19 cellular contexts compared by ENCODE assay signal in the genomic region with DNA sequence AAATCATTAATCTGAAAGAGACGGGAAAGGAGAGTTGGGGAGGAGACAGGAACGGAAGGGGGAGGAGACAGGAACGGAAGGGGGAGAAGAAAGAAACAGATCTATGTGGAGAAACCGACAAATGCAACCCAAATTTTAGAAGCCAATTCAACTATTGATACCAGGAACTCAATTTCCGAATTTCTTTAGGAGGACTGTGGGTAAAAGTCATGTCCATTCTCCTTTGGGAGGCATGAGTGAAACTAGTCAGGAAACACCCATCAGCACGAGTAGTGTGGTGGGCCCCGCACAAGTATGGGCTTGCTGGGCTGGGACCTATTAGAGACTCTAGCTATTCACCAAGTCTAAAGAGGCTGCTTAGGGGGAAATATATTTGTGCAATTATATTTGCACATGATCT. TPM values are rescaled to one million over a fixed set of nuclear protein-coding genes. Genes with fewer than 3 reads are reported as not detected.
A peak's percentile ranks its signal among the peaks of the same experiment; 100 is the strongest.
DNase-seq lines count a peak whose midpoint lies in the region; ATAC-seq, FAIRE-seq and TF ChIP-seq lines count a peak whose summit lies in the region.
"Had no signal": no experiment of that assay in that cellular context is flagged by ENCODE, and none has a peak within 500 bp of the region (broad histone marks: within the 10 kb centered on the region; RNA-seq: fewer than 3 reads in every experiment).

No MANE protein-coding gene starts in this region.

- no peak for DNase-seq in A549 (ENCODE audit: low read depth in 1 of 2, low spot score in 1 of 2)
- DNase-seq in RPMI7951 (ENCODE audit: low read depth), result peak; percentile 10
- no peak for DNase-seq in testis
- DNase-seq in activated CD4-positive, alpha-beta T cell treated with anti-CD3 and anti-CD28 coated beads, Interleukin-2, amount 50 U/mL, for 48 hours, result no peak
- no peak for DNase-seq in endothelial cell (ENCODE audit: low spot score)
- DNase-seq: BE2C; CD4-positive, alpha-beta memory T cell; DMS79; EL; H7; KG1 had no signal

- WGBS in A549 (ENCODE audit: missing lambda C conversion rate), result 33% methylated on average over 7 of the region's 7 CpGs
- 47 to 58% methylated on average over 7 of the region's 7 CpGs for WGBS in testis, 2 donors

- H3K27me3 Mint-ChIP-seq in endothelial cell (ENCODE audit: unreplicated experiment), result peaks cover 2% of the 10 kb centered on the region
- H3K27me3 Mint-ChIP-seq: CD4-positive, alpha-beta memory T cell; IgD-negative memory B cell had no signal

- intact Hi-C loops in testis (cut with DNase I; ENCODE audit: low total_unique reads), result no loop called here

- H3K4me3 Mint-ChIP-seq in endothelial cell (ENCODE audit: unreplicated experiment), result no peak overlapping the region
- H3K4me3 Mint-ChIP-seq: CD4-positive, alpha-beta memory T cell; IgD-negative memory B cell had no signal

- H3K4me3 ChIP-seq in A549 (no peak overlapping the region), HEK293 (ENCODE audit: low read depth, low read length) (no peak overlapping the region), testis (peak overlapping the region; percentile 0 to 5)

- H3K4me2 ChIP-seq in A549, result 0 out of 3 replicates have a peak overlapping the region, but pooled peaks have one; percentile 12

- H3K9me3 Mint-ChIP-seq in endothelial cell (ENCODE audit: unreplicated experiment), result no peaks in the 10 kb centered on the region

- POLR2A ChIA-PET in A549 (lab: Yijun Ruan, JAX), result no interaction called here
- POLR2A ChIA-PET in HEK293 (lab: Yijun Ruan, JAX), result no interaction called here

- H3K4me1 ChIP-seq in A549 (no peaks in the 10 kb centered on the region), HEK293 (ENCODE audit: control insufficient read depth, insufficient read depth, low read length) (no peaks in the 10 kb centered on the region), testis (no peaks in the 10 kb centered on the region)
- H3K4me1 ChIP-seq: BE2C had no signal

- H3K27me3 ChIP-seq in testis, result no peaks in the 10 kb centered on the region
- H3K27me3 ChIP-seq: BE2C had no signal

- H3K27ac Mint-ChIP-seq in endothelial cell (ENCODE audit: unreplicated experiment), result no peak overlapping the region
- H3K27ac Mint-ChIP-seq: CD4-positive, alpha-beta memory T cell; IgD-negative memory B cell had no signal

- H3K27ac ChIP-seq in A549 (no peak overlapping the region), HEK293 (ENCODE audit: extremely low read depth, low read depth, low read length) (no peak overlapping the region), testis (no peak overlapping the region)
- H3K27ac ChIP-seq: C4-2B had no signal

- TF ChIP-seq CTCF in A549 (IDR thresholded peaks at IDR 0.05), result no peak
- no peak for TF ChIP-seq CTCF in HEK293 (tag by site-specific recombination; IDR thresholded peaks at IDR 0.05)
- no peak for TF ChIP-seq CTCF in testis (IDR thresholded peaks at IDR 0.05)
- no peak for TF ChIP-seq CTCF in endothelial cell (IDR thresholded peaks at IDR 0.05; ENCODE audit: unreplicated experiment)

- TF ChIP-seq POLR2A in A549 (IDR thresholded peaks at IDR 0.05; ENCODE audit: low read length) (no peak), testis (IDR thresholded peaks at IDR 0.05) (no peak)

- no peak for TF ChIP-seq EP300 in A549 (IDR thresholded peaks at IDR 0.05)

- no peak for FAIRE-seq in A549 (lab: Jason Lieb, UNC)
- FAIRE-seq: G401.6, GM12891, GM19239 had no signal

- no peaks in the 10 kb centered on the region for H3K4me1 Mint-ChIP-seq in endothelial cell (ENCODE audit: unreplicated experiment)
- H3K4me1 Mint-ChIP-seq: CD4-positive, alpha-beta memory T cell; IgD-negative memory B cell had no signal

- H3K9me3 ChIP-seq in A549, result no peaks in the 10 kb centered on the region
- no peaks in the 10 kb centered on the region for H3K9me3 ChIP-seq in HEK293 (ENCODE audit: control insufficient read depth, insufficient read depth, low read depth, low read length)
- H3K9me3 ChIP-seq in testis, result no peaks in the 10 kb centered on the region
- H3K9me3 ChIP-seq: BE2C had no signal

- TF ChIP-seq RAD21 in A549 (conservative IDR thresholded peaks at IDR 0.05 in 1 of 2, IDR thresholded peaks at IDR 0.05 in 1 of 2), result no peak

- CTCF ChIA-PET in A549 (lab: Yijun Ruan, JAX), result no interaction called here
- CTCF ChIA-PET in HEK293 (lab: Yijun Ruan, JAX), result no interaction called here

- H3K36me3 Mint-ChIP-seq in endothelial cell (ENCODE audit: low read depth, unreplicated experiment), result no peaks in the 10 kb centered on the region
- H3K36me3 Mint-ChIP-seq: CD4-positive, alpha-beta memory T cell; IgD-negative memory B cell had no signal

- no peaks in the 10 kb centered on the region for H3K36me3 ChIP-seq in HEK293 (ENCODE audit: control insufficient read depth in 2 of 2, insufficient read depth in 1 of 2, low read length in 2 of 2)
- no peaks in the 10 kb centered on the region for H3K36me3 ChIP-seq in testis (ENCODE audit: low read depth, missing control alignments)
- H3K36me3 ChIP-seq: BE2C had no signal

- no peak for ATAC-seq in A549
- ATAC-seq in HG02938 (IDR thresholded peaks at IDR 0.05; ENCODE audit: unreplicated experiment), result no peak

TF ChIP-seq in A549, 52 proteins besides CTCF, POLR2A, EP300 and RAD21:
- no peak for TF ChIP-seq ZFP36 (IDR thresholded peaks at IDR 0.05; ENCODE audit: borderline replicate concordance, partially characterized antibody)

TF ChIP-seq in HEK293, 187 proteins besides CTCF, POLR2A, EP300 and RAD21:
- TF ChIP-seq, protein P1, sequence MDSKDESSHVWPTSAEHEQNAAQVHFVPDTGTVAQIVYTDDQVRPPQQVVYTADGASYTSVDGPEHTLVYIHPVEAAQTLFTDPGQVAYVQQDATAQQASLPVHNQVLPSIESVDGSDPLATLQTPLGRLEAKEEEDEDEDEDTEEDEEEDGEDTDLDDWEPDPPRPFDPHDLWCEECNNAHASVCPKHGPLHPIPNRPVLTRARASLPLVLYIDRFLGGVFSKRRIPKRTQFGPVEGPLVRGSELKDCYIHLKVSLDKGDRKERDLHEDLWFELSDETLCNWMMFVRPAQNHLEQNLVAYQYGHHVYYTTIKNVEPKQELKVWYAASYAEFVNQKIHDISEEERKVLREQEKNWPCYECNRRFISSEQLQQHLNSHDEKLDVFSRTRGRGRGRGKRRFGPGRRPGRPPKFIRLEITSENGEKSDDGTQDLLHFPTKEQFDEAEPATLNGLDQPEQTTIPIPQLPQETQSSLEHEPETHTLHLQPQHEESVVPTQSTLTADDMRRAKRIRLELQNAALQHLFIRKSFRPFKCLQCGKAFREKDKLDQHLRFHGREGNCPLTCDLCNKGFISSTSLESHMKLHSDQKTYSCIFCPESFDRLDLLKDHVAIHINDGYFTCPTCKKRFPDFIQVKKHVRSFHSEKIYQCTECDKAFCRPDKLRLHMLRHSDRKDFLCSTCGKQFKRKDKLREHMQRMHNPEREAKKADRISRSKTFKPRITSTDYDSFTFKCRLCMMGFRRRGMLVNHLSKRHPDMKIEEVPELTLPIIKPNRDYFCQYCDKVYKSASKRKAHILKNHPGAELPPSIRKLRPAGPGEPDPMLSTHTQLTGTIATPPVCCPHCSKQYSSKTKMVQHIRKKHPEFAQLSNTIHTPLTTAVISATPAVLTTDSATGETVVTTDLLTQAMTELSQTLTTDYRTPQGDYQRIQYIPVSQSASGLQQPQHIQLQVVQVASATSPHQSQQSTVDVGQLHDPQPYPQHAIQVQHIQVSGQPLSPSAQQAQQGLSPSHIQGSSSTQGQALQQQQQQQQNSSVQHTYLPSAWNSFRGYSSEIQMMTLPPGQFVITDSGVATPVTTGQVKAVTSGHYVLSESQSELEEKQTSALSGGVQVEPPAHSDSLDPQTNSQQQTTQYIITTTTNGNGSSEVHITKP (tag by site-specific recombination; IDR thresholded peaks at IDR 0.05), result peak; percentile 78
- TF ChIP-seq BCL11A (tag by site-specific recombination; IDR thresholded peaks at IDR 0.05; ENCODE audit: low read depth) (no peak), ZFP69B (tag by site-specific recombination; IDR thresholded peaks at IDR 0.05) (peak; percentile 60; the same call in 1 of the 2 replicates)

RNA-seq across cellular contexts. Expression of gene ANO3, which starts 18.1 kb away (rescaled TPM):
- polyA plus RNA-seq in A549 (2011; rRNA removed) (not detected in 2 replicates), A549 (2017; fragmentation: RNase III; extraction: RNeasy Plus Mini Kit Qiagen cat#74134 plus additional on column Dnase treatment) (not detected in 3 replicates), testis (ENCODE audit: insufficient read depth, low read depth, low replicate concordance) (2.4 TPM)
- polyA plus RNA-seq in A549 (2012; cell fraction: cytosol; rRNA removed), result not detected in 2 replicates
- not detected in 2 replicates for polyA plus RNA-seq in A549 (2012; cell fraction: nucleus; rRNA removed)
- polyA minus RNA-seq in A549 (2011; rRNA and poly(A)+ RNA removed), result not detected in 2 replicates
- 1.7 and 1.8 TPM in 2 replicates for total RNA-seq in RPMI7951 (2014; rRNA removed; shearing (Covaris generic))
- total RNA-seq in testis (1 to 10 TPM; 1.9 to 2.2 TPM), endothelial cell (ENCODE audit: unreplicated experiment) (0.36 TPM)
- total RNA-seq: CD4-positive, alpha-beta memory T cell; H7; LHCN-M2 had no signal
- polyA plus RNA-seq: CD4-positive, alpha-beta memory T cell; IgD-negative memory B cell had no signal

Comparison
In these comparisons a context has a peak if more than half of its experiments do, and no peak if none do; other contexts are left out.
1. H3K4me3 ChIP-seq: peak in testis (2 of 2); none in A549 (single experiment) and HEK293 (single experiment).